In the genomic region with DNA sequence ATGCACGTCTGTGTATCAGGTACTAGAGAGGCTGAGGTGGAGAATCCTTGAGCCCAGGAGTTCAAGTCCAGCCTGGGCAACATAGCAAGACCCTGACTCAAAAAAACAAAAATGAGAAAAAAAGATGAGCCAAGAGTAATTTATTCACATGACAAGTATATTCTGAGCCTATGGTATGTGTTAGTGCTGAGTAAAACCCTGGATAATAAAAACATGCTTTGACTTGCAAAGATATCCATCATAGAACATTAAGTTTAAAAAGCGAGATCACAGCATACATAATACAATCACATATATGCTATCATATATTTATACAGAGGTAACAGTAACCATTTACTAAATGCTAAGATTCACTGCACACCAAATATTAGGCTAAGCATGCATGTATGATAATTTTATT, we compare ENCODE assay signal across 35 cellular contexts. TPM values are rescaled to one million over a fixed set of nuclear protein-coding genes. Genes with fewer than 3 reads are reported as not detected.
"Had no signal": no experiment of that assay in that cellular context is flagged by ENCODE, and none has a peak within 500 bp of the region (broad histone marks: within the 10 kb centered on the region; RNA-seq: fewer than 3 reads in every experiment).

No MANE protein-coding gene starts in this region.

- H3K27ac ChIP-seq: neutrophil, pancreas, psoas muscle, skin epidermis, spleen, suprapubic skin, testis, tibial artery, transverse colon, upper lobe of right lung, uterus had no signal

- H3K4me3 Mint-ChIP-seq: naive thymus-derived CD8-positive, alpha-beta T cell; natural killer cell treated with Interleukin-12 subunit alpha and Interleukin-12 subunit beta and Interleukin-15 and Interleukin-18, amount 100 ng/mL, for 72 hours; nephron progenitor cell; neural crest cell; stimulated activated memory B cell treated with anti-CD40 and anti-IgM and Interleukin-4, amounts not matched to agents 10 μg/mL and 1 μg/mL and 100 μg/mL, for 72 hours; stimulated activated naive CD8-positive, alpha-beta T cell treated with anti-CD3 and anti-CD28 coated beads, Interleukin-15, amount 100 ng/mL, for 72 hours; type B pancreatic cell had no signal

- H3K27me3 ChIP-seq: pancreas, testis, uterus had no signal

- H3K4me1 ChIP-seq: pancreas, psoas muscle, suprapubic skin, testis, tibial artery, transverse colon, upper lobe of right lung, uterus had no signal

- H3K36me3 Mint-ChIP-seq: naive thymus-derived CD8-positive, alpha-beta T cell; natural killer cell treated with Interleukin-12 subunit alpha and Interleukin-12 subunit beta and Interleukin-15 and Interleukin-18, amount 100 ng/mL, for 72 hours; stimulated activated memory B cell treated with anti-CD40 and anti-IgM and Interleukin-4, amounts not matched to agents 10 μg/mL and 1 μg/mL and 100 μg/mL, for 72 hours; type B pancreatic cell had no signal

- H3K9me3 Mint-ChIP-seq: naive thymus-derived CD8-positive, alpha-beta T cell; natural killer cell treated with Interleukin-12 subunit alpha and Interleukin-12 subunit beta and Interleukin-15 and Interleukin-18, amount 100 ng/mL, for 72 hours; stimulated activated memory B cell treated with anti-CD40 and anti-IgM and Interleukin-4, amounts not matched to agents 10 μg/mL and 1 μg/mL and 100 μg/mL, for 72 hours; stimulated activated naive CD8-positive, alpha-beta T cell treated with anti-CD3 and anti-CD28 coated beads, Interleukin-15, amount 100 ng/mL, for 72 hours; type B pancreatic cell had no signal

- DNase-seq: naive thymus-derived CD8-positive, alpha-beta T cell; nephron progenitor cell; nucleus accumbens; pancreas; psoas muscle; right cardiac atrium; spleen; stimulated activated CD4-positive, alpha-beta T cell treated with anti-CD3 and anti-CD28 coated beads, Interleukin-12 subunit alpha, Interleukin-12 subunit beta, amount 100 ng/mL, for 4 hours; stimulated activated CD4-positive, alpha-beta T cell treated with anti-CD3 and anti-CD28 coated beads, Interleukin-1b, Interleukin-23, amount 100 ng/mL, for 48 hours; stimulated activated CD4-positive, alpha-beta T cell treated with anti-CD3 and anti-CD28 coated beads, Interleukin-4, amount 100 ng/mL, for 1 hour; stimulated activated CD4-positive, alpha-beta T cell treated with anti-CD3 and anti-CD28 coated beads, Interleukin-4, amount 100 ng/mL, for 4 hours; stimulated activated CD8-positive, alpha-beta memory T cell treated with anti-CD3 and anti-CD28 coated beads, Interleukin-4, amount 100 ng/mL, for 48 hours; stimulated activated naive CD4-positive, alpha-beta T cell; stimulated activated naive CD8-positive, alpha-beta T cell treated with anti-CD3 and anti-CD28 coated beads, Interleukin-15, amount 100 ng/mL, for 72 hours; stimulated activated naive CD8-positive, alpha-beta T cell treated with anti-CD3 and anti-CD28 coated beads, Interleukin-15, Interleukin-2, amounts not matched to agents 100 U/mL and 50 U/mL, for 24 hours; substantia nigra; testis; tibial artery; transverse colon; upper lobe of right lung; uterus had no signal

- H3K27me3 Mint-ChIP-seq: stimulated activated naive CD8-positive, alpha-beta T cell treated with anti-CD3 and anti-CD28 coated beads, Interleukin-15, amount 100 ng/mL, for 72 hours had no signal

- H3K27ac Mint-ChIP-seq: naive thymus-derived CD8-positive, alpha-beta T cell; natural killer cell treated with Interleukin-12 subunit alpha and Interleukin-12 subunit beta and Interleukin-15 and Interleukin-18, amount 100 ng/mL, for 72 hours; nephron progenitor cell; progenitor cell of endocrine pancreas; stimulated activated memory B cell treated with anti-CD40 and anti-IgM and Interleukin-4, amounts not matched to agents 10 μg/mL and 1 μg/mL and 100 μg/mL, for 72 hours; stimulated activated naive CD8-positive, alpha-beta T cell treated with anti-CD3 and anti-CD28 coated beads, Interleukin-15, amount 100 ng/mL, for 72 hours; type B pancreatic cell had no signal

- H3K36me3 ChIP-seq: neutrophil, pancreas, spleen, suprapubic skin, tibial artery, transverse colon, upper lobe of right lung, uterus had no signal

- H3K4me3 ChIP-seq: pancreas, psoas muscle, skin epidermis, smooth muscle cell, spleen, suprapubic skin, testis, tibial artery, transverse colon, upper lobe of right lung, uterus had no signal

- ATAC-seq: naive thymus-derived CD8-positive, alpha-beta T cell; natural killer cell treated with Interleukin-12 subunit alpha and Interleukin-12 subunit beta and Interleukin-15 and Interleukin-18, amount 100 ng/mL, for 72 hours; pancreas; psoas muscle; right cardiac atrium; sciatic nerve; stimulated activated memory B cell treated with anti-CD40 and anti-IgM and Interleukin-4, amounts not matched to agents 10 μg/mL and 1 μg/mL and 100 μg/mL, for 72 hours; stimulated activated naive CD8-positive, alpha-beta T cell treated with anti-CD3 and anti-CD28 coated beads, Interleukin-15, amount 100 ng/mL, for 72 hours; stimulated activated naive CD8-positive, alpha-beta T cell treated with anti-CD3 and anti-CD28 coated beads, Interleukin-15, Interleukin-2, amounts not matched to agents 100 U/mL and 50 U/mL, for 24 hours; upper lobe of right lung had no signal

- FAIRE-seq: pancreas had no signal

RNA-seq across cellular contexts. Expression of gene SLC10A1, which starts 23.9 kb away (rescaled TPM):
- total RNA-seq: naive thymus-derived CD8-positive, alpha-beta T cell; natural killer cell treated with Interleukin-12 subunit alpha and Interleukin-12 subunit beta and Interleukin-15 and Interleukin-18, amount 100 ng/mL, for 72 hours; neural crest cell; omental fat pad; osteocyte; progenitor cell of endocrine pancreas; psoas muscle; renal cortical epithelial cell; right cardiac atrium; sciatic nerve; smooth muscle cell; spleen; suprapubic skin; testis; upper lobe of right lung; urinary bladder; uterus had no signal
- polyA plus RNA-seq: pancreas, psoas muscle, right cardiac atrium, spleen had no signal

RNA-seq across cellular contexts. Expression of gene SMOC1, which starts 58.2 kb away (rescaled TPM):
- total RNA-seq: naive thymus-derived CD8-positive, alpha-beta T cell; natural killer cell treated with Interleukin-12 subunit alpha and Interleukin-12 subunit beta and Interleukin-15 and Interleukin-18, amount 100 ng/mL, for 72 hours had no signal
- polyA plus RNA-seq: naive thymus-derived CD8-positive, alpha-beta T cell had no signal
